In genomic region chr13:50284540-50284939, GRCh38 we compare ENCODE assay signal across 11 cellular contexts.
DNase-seq lines count a peak whose midpoint lies in the region; ATAC-seq and TF ChIP-seq lines count a peak whose summit lies in the region.
"Had no signal": no experiment of that assay in that cellular context is flagged by ENCODE, and none has a peak within 500 bp of the region (broad histone marks: within the 10 kb centered on the region; RNA-seq: fewer than 3 reads in every experiment).

No MANE protein-coding gene starts in this region.

- H3K36me3 ChIP-seq in KOPT-K1 (ENCODE audit: insufficient read depth, low read length) (no peaks in the 10 kb centered on the region), neutrophil (no peaks in the 10 kb centered on the region)

- ATAC-seq in GM18870 (IDR thresholded peaks at IDR 0.05; ENCODE audit: unreplicated experiment) (peak; percentile 85), HG02623 (IDR thresholded peaks at IDR 0.05; ENCODE audit: unreplicated experiment) (peak; percentile 71), GM19397 (IDR thresholded peaks at IDR 0.05; ENCODE audit: unreplicated experiment) (no peak), HG03280 (IDR thresholded peaks at IDR 0.05; ENCODE audit: unreplicated experiment) (no peak)

- H3K27ac ChIP-seq in KOPT-K1 (ENCODE audit: low read depth, low read length, poor library complexity, severe bottlenecking) (peak overlapping the region; percentile 54), neutrophil (peak overlapping the region; percentile 44)

- H3K9me3 ChIP-seq in KOPT-K1 (ENCODE audit: insufficient read depth, low read length, poor library complexity, severe bottlenecking) (peaks cover 11% of the 10 kb centered on the region), neutrophil (no peaks in the 10 kb centered on the region)

- H3K4me3 ChIP-seq in neutrophil (ENCODE audit: low read depth in 1 of 2, low read length in 1 of 2) = no peak overlapping the region

- no peaks in the 10 kb centered on the region for H3K27me3 ChIP-seq in neutrophil

- no peak for TF ChIP-seq CTCF in neutrophil (IDR thresholded peaks at IDR 0.05)

- no peak for DNase-seq in activated CD4-positive, alpha-beta T cell treated with anti-CD3 and anti-CD28 coated beads for 48 hours
- no peak for DNase-seq in activated T-cell treated with anti-CD3 and anti-CD28 coated beads for 4 hours
- DNase-seq: activated naive CD4-positive, alpha-beta T cell treated with Interleukin-2 at 50 U/mL for 16 hours; Caco-2; NCI-H187 treated with DMSO at 0.1 percent for 48 hours had no signal

- H3K4me1 ChIP-seq in neutrophil (ENCODE audit: control insufficient read depth in 1 of 2, insufficient read depth in 1 of 2, low read depth in 1 of 2, low read length in 1 of 2) = peaks cover 27 to 32% of the 10 kb centered on the region in 2 experiments

Comparison
In these comparisons a context has a peak if more than half of its experiments do, and no peak if none do; other contexts are left out.
1. ATAC-seq: peak in GM18870 (single experiment) and HG02623 (single experiment); none in GM19397 (single experiment) and HG03280 (single experiment).